Comparison of ENCODE assay signal across 27 cellular contexts in the genomic region with DNA sequence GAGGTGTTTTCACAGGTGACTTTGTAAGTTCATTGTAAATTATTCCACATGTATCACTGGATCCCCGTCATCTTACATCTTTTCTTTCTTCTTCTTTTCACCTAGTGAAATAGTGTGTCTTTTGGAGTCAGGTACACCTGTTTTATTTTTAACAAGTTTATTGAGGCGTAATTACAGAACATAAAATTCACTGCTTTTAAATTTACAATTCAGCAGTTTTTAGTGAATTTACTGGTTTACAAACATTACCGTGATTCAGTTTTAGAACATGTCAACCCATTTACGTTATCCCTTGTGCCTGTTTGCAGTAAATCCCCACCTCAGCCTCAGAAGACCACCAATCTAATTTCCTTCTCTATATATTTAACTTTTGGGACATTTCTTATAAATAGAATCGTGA.
"Had no signal": no experiment of that assay in that cellular context is flagged by ENCODE, and none has a peak within 500 bp of the region (broad histone marks: within the 10 kb centered on the region; RNA-seq: fewer than 3 reads in every experiment).

No MANE protein-coding gene starts in this region.

- DNase-seq: Karpas-422, Kasumi-1, MG63, MM.1S, MV-4-11, NCI-H1048, NCI-H1092, NCI-H1105, NCI-H1417 treated with DMSO at 0.1 percent for 48 hours, NCI-H1436, NCI-H1436 treated with DMSO at 0.1 percent for 48 hours, NCI-H1694, NCI-H1694 treated with DMSO at 0.1 percent for 48 hours, NCI-H187, NCI-H187 treated with DMSO at 0.1 percent for 48 hours, NCI-H1930, NCI-H2081 treated with DMSO at 0.1 percent for 48 hours, NCI-H2107, NCI-H2171, NCI-H2171 treated with DMSO at 0.1 percent for 48 hours, NCI-H226, NCI-H345, NCI-H446, NCI-H446 treated with DMSO at 0.1 percent for 48 hours, NCI-H510A, NCI-H510A treated with DMSO at 0.1 percent for 48 hours, NCI-H524 had no signal

- H3K9me3 ChIP-seq: MG63 had no signal

- H3K4me3 ChIP-seq: MG63 had no signal

- H3K36me3 ChIP-seq: MG63 had no signal

- H3K27me3 ChIP-seq: MG63 had no signal
